ENCODE assay signal across 8 cellular contexts in genomic region chr5:86129009-86129408, GRCh38.
"Had no signal": no experiment of that assay in that cellular context is flagged by ENCODE, and none has a peak within 500 bp of the region (broad histone marks: within the 10 kb centered on the region; RNA-seq: fewer than 3 reads in every experiment).

No MANE protein-coding gene starts in this region.

- ATAC-seq: GM12878 had no signal

- FAIRE-seq: G401.6, GM12878, GM12891, GM12892, GM18507, GM19239 had no signal

- H3K4me3 ChIP-seq: GM12878 had no signal

- DNase-seq: GDM1, GF-D8 had no signal
